26 cellular contexts compared by ENCODE assay signal in the genomic region with DNA sequence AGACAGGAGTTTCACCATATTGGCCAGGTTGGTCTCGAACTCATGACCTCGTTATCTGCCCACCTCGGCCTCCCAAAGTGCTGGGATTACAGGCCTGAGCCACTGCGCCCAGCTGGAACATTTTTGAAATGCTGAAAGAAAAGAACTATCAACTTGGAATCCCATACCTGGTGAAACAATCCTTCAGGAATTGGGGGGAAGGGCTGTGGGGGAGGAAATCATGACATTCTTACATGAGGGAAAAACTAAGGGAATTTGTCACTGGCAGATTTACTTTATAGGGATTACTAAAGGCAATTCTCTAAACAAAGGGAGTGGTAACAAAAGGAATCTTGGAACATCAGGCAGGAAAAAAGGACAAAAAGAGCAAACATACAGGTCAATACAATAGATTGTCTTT. TPM values are rescaled to one million over a fixed set of nuclear protein-coding genes. Genes with fewer than 3 reads are reported as not detected.
DNase-seq lines count a peak whose midpoint lies in the region; ATAC-seq and TF ChIP-seq lines count a peak whose summit lies in the region.
"Had no signal": no experiment of that assay in that cellular context is flagged by ENCODE, and none has a peak within 500 bp of the region (broad histone marks: within the 10 kb centered on the region; RNA-seq: fewer than 3 reads in every experiment).

No MANE protein-coding gene starts in this region.

- H2AFZ ChIP-seq in GM23338 (no peak overlapping the region), neural progenitor cell (replicated peaks) (no peak overlapping the region)
- H2AFZ ChIP-seq: GM23248 had no signal

- H3K36me3 Mint-ChIP-seq in GM23338 (ENCODE audit: low read depth) (peaks cover 10% of the 10 kb centered on the region; the same call in 1 of the 3 replicates), endodermal cell (ENCODE audit: low read depth) (peaks cover 16% of the 10 kb centered on the region), neural progenitor cell (peaks cover 10% of the 10 kb centered on the region)
- H3K36me3 Mint-ChIP-seq in CD8-positive, alpha-beta memory T cell, result peaks cover 4 to 19% (median 4%) of the 10 kb centered on the region in 3 donors

- no peaks in the 10 kb centered on the region for H4K20me1 ChIP-seq in GM23338 (replicated peaks; ENCODE audit: insufficient read depth)
- no peaks in the 10 kb centered on the region for H4K20me1 ChIP-seq in neural progenitor cell (ENCODE audit: low read depth)

- DNase-seq in GM23338 (ENCODE audit: low spot score) (peak; percentile 69), NT2/D1 (ENCODE audit: low read depth, low spot score) (peak; percentile 48), endodermal cell (peak; percentile 66), neural progenitor cell (ENCODE audit: low spot score) (peak; percentile 40)
- DNase-seq in CD8-positive, alpha-beta memory T cell, result no peak
- DNase-seq: AML-193; CD8-positive, alpha-beta T cell; DMS 273 treated with DMSO at 0.1 percent for 48 hours; DND-41; GM23248; IMR-90; KG1; MG63; NCI-H2081 treated with DMSO at 0.1 percent for 48 hours; NCI-H2171; NCI-H226; NCI-H510A; NCI-H69; SHP77 treated with DMSO at 0.1 percent for 48 hours; T-helper 1 cell had no signal

- TF ChIP-seq CTCF in GM23338 (conservative IDR thresholded peaks at IDR 0.05; ENCODE audit: low read depth in 2 of 2), result no peak
- TF ChIP-seq CTCF in endodermal cell (conservative IDR thresholded peaks at IDR 0.05), result no peak
- TF ChIP-seq CTCF in neural progenitor cell (IDR thresholded peaks at IDR 0.05), result no peak

- POLR2A ChIA-PET in CD8-positive, alpha-beta memory T cell (lab: Charles Lee), result no interaction called here

- CTCF ChIA-PET in CD8-positive, alpha-beta memory T cell (lab: Charles Lee), result no interaction called here

- 92 to 94% methylated on average over 4 of the region's 4 CpGs for whole genome bisulfite sequencing in endodermal cell (ENCODE audit: insufficient coverage in 1 of 2, insufficient read length in 1 of 2), 2 experiments

- H3K27ac ChIP-seq in GM23338 (ENCODE audit: low read depth) (peak overlapping the region; percentile 76), endodermal cell (ENCODE audit: low read depth, low read length) (no peak overlapping the region), neural progenitor cell (peak overlapping the region; percentile 42)
- no peak overlapping the region for H3K27ac ChIP-seq in CD8-positive, alpha-beta memory T cell (ENCODE audit: low read depth, low read length)
- H3K27ac ChIP-seq: C4-2B, GM23248 had no signal

- no peak overlapping the region for H3K4me3 ChIP-seq in GM23338
- no peak overlapping the region for H3K4me3 ChIP-seq in NT2/D1 (ENCODE audit: insufficient read length, low read depth)
- no peak overlapping the region for H3K4me3 ChIP-seq in endodermal cell (ENCODE audit: low read length)
- no peak overlapping the region for H3K4me3 ChIP-seq in neural progenitor cell
- no peak overlapping the region for H3K4me3 ChIP-seq in CD8-positive, alpha-beta memory T cell (ENCODE audit: low read length)
- H3K4me3 ChIP-seq: GM23248, MG63 had no signal

- peaks cover 4% of the 10 kb centered on the region for H3K27me3 Mint-ChIP-seq in GM23338 (ENCODE audit: insufficient read depth, low read depth, poor library complexity)
- H3K27me3 Mint-ChIP-seq in endodermal cell (ENCODE audit: insufficient read depth), result no peaks in the 10 kb centered on the region
- H3K27me3 Mint-ChIP-seq in neural progenitor cell (ENCODE audit: insufficient read depth, low read depth), result peaks cover 3% of the 10 kb centered on the region
- no peaks in the 10 kb centered on the region for H3K27me3 Mint-ChIP-seq in CD8-positive, alpha-beta memory T cell

- ATAC-seq in GM23338, result peak; percentile 31; the same call in 2 of the 3 replicates
- no peak for ATAC-seq in HG03139 (IDR thresholded peaks at IDR 0.05; ENCODE audit: unreplicated experiment)
- ATAC-seq in HG03457 (IDR thresholded peaks at IDR 0.05; ENCODE audit: unreplicated experiment), result no peak
- no peak for ATAC-seq in HG03175 (IDR thresholded peaks at IDR 0.05; ENCODE audit: unreplicated experiment)
- ATAC-seq: CD8-positive, alpha-beta T cell; HCT116; Panc1 had no signal

- H3K4me1 Mint-ChIP-seq in GM23338 (peaks cover 9% of the 10 kb centered on the region; the same call in 2 of the 3 replicates), endodermal cell (peaks cover 7% of the 10 kb centered on the region), neural progenitor cell (peaks cover 12% of the 10 kb centered on the region)
- peaks cover 5 to 7% (median 5%) of the 10 kb centered on the region in 3 donors for H3K4me1 Mint-ChIP-seq in CD8-positive, alpha-beta memory T cell

- no peaks in the 10 kb centered on the region for H3K9me2 ChIP-seq in GM23338 (ENCODE audit: insufficient read depth)

- H3K4me1 ChIP-seq in GM23338 (ENCODE audit: insufficient read depth), result 0 out of 2 replicates have a peak, but pooled peaks cover 4% of the 10 kb centered on the region
- H3K4me1 ChIP-seq in NT2/D1 (ENCODE audit: insufficient read depth, insufficient read length), result peaks cover 3% of the 10 kb centered on the region
- no peaks in the 10 kb centered on the region for H3K4me1 ChIP-seq in endodermal cell (ENCODE audit: control insufficient read depth, insufficient read depth, low read length)
- H3K4me1 ChIP-seq in neural progenitor cell, result peaks cover 19% of the 10 kb centered on the region
- no peaks in the 10 kb centered on the region for H3K4me1 ChIP-seq in CD8-positive, alpha-beta memory T cell (ENCODE audit: insufficient read depth, low read length)

- H3K27ac Mint-ChIP-seq in GM23338 (peak overlapping the region; percentile 61; the same call in 1 of the 2 replicates), endodermal cell (peak overlapping the region; percentile 86), neural progenitor cell (no peak overlapping the region)
- H3K27ac Mint-ChIP-seq in CD8-positive, alpha-beta memory T cell, result peak overlapping the region in 2 of 8 donors; percentile 11 to 67
- H3K27ac Mint-ChIP-seq: CD8-positive, alpha-beta T cell had no signal

- no peak overlapping the region for H3K9ac ChIP-seq in NT2/D1 (ENCODE audit: insufficient read length, low read depth)
- no peak overlapping the region for H3K9ac ChIP-seq in endodermal cell (ENCODE audit: extremely low read depth, low read length, poor library complexity, severe bottlenecking)
- no peak overlapping the region for H3K9ac ChIP-seq in neural progenitor cell
- H3K9ac ChIP-seq: GM23248 had no signal

- H3K27me3 ChIP-seq in GM23338 (ENCODE audit: insufficient read depth) (no peaks in the 10 kb centered on the region), NT2/D1 (ENCODE audit: insufficient read depth, insufficient read length) (no peaks in the 10 kb centered on the region), endodermal cell (ENCODE audit: control insufficient read depth, insufficient read depth, low read length, poor library complexity, severe bottlenecking) (no peaks in the 10 kb centered on the region), neural progenitor cell (no peaks in the 10 kb centered on the region)
- H3K27me3 ChIP-seq in CD8-positive, alpha-beta memory T cell (ENCODE audit: insufficient read depth, low read length, poor library complexity, severe bottlenecking), result no peaks in the 10 kb centered on the region
- H3K27me3 ChIP-seq: MG63 had no signal

- no peaks in the 10 kb centered on the region for H3K9me3 Mint-ChIP-seq in GM23338
- H3K9me3 Mint-ChIP-seq in endodermal cell, result no peaks in the 10 kb centered on the region
- no peaks in the 10 kb centered on the region for H3K9me3 Mint-ChIP-seq in neural progenitor cell
- no peaks in the 10 kb centered on the region for H3K9me3 Mint-ChIP-seq in CD8-positive, alpha-beta memory T cell
- H3K9me3 Mint-ChIP-seq: CD8-positive, alpha-beta T cell had no signal

- no peak overlapping the region for H3K4me2 ChIP-seq in GM23338
- H3K4me2 ChIP-seq in neural progenitor cell, result no peak overlapping the region

- no peaks in the 10 kb centered on the region for H3F3A ChIP-seq in GM23338 (replicated peaks; ENCODE audit: low read depth)
- peaks cover 34% of the 10 kb centered on the region for H3F3A ChIP-seq in neural progenitor cell (ENCODE audit: low read depth)

- H3K4me3 Mint-ChIP-seq in GM23338, result no peak overlapping the region
- no peak overlapping the region for H3K4me3 Mint-ChIP-seq in endodermal cell
- no peak overlapping the region for H3K4me3 Mint-ChIP-seq in neural progenitor cell
- H3K4me3 Mint-ChIP-seq in CD8-positive, alpha-beta memory T cell, result no peak overlapping the region
- H3K4me3 Mint-ChIP-seq: CD8-positive, alpha-beta T cell had no signal

- H3K9me3 ChIP-seq in NT2/D1 (ENCODE audit: insufficient read depth, low read length) (no peaks in the 10 kb centered on the region), endodermal cell (ENCODE audit: control insufficient read depth, low read length) (no peaks in the 10 kb centered on the region), neural progenitor cell (ENCODE audit: low read depth) (no peaks in the 10 kb centered on the region)
- H3K9me3 ChIP-seq in CD8-positive, alpha-beta memory T cell (ENCODE audit: low read length), result no peaks in the 10 kb centered on the region
- H3K9me3 ChIP-seq: MG63 had no signal

- H3K79me2 ChIP-seq in GM23338 (replicated peaks; ENCODE audit: insufficient read depth) (no peaks in the 10 kb centered on the region), neural progenitor cell (ENCODE audit: low read depth) (no peaks in the 10 kb centered on the region)

- H3K36me3 ChIP-seq in GM23338 (ENCODE audit: insufficient read depth), result no peaks in the 10 kb centered on the region
- no peaks in the 10 kb centered on the region for H3K36me3 ChIP-seq in NT2/D1 (ENCODE audit: insufficient read depth, insufficient read length, low read length)
- no peaks in the 10 kb centered on the region for H3K36me3 ChIP-seq in endodermal cell (ENCODE audit: control insufficient read depth, insufficient read depth, low read length)
- no peaks in the 10 kb centered on the region for H3K36me3 ChIP-seq in neural progenitor cell
- H3K36me3 ChIP-seq in CD8-positive, alpha-beta memory T cell (ENCODE audit: insufficient read depth, low read length), result no peaks in the 10 kb centered on the region

TF ChIP-seq in GM23338, 12 proteins besides CTCF, POLR2A, EP300 and RAD21 (continues in another document):
- TF ChIP-seq CREB1 (CRISPR knock-in tag; IDR thresholded peaks at IDR 0.05; ENCODE audit: low read depth), result no peak
- no peak for TF ChIP-seq ZNF331 (CRISPR knock-in tag; IDR thresholded peaks at IDR 0.05; ENCODE audit: low read depth)
- no peak for TF ChIP-seq EZH2phosphoT487 (IDR thresholded peaks at IDR 0.05; ENCODE audit: unreplicated experiment)
- no peak for TF ChIP-seq POLR2AphosphoS5 (IDR thresholded peaks at IDR 0.05; ENCODE audit: low read depth)
- TF ChIP-seq ZNF114 (CRISPR knock-in tag; IDR thresholded peaks at IDR 0.05), result no peak
- TF ChIP-seq STAT1 (IDR thresholded peaks at IDR 0.05; ENCODE audit: unreplicated experiment), result no peak
- no peak for TF ChIP-seq NANOG (IDR thresholded peaks at IDR 0.05; ENCODE audit: borderline replicate concordance)

RNA-seq across cellular contexts. Expression of gene NDUFS5, which starts 25.8 kb away (rescaled TPM):
- 532 and 878 TPM in 2 replicates for total RNA-seq in GM23338 (2014; rRNA removed; shearing (Covaris generic))
- 2,534 and 2,723 TPM in 2 replicates for polyA plus RNA-seq in GM23338 (2016; fragmentation: Nextera tagmentation; extraction: Ambion mirVana)
- 100 to 1,000 TPM; 295 to 349 TPM for total RNA-seq in endodermal cell
- polyA plus RNA-seq in endodermal cell (2013, experiment 1 of 2), result 400 TPM
- 403 TPM for polyA plus RNA-seq in endodermal cell (2013, experiment 2 of 2)
- 414 and 738 TPM in 2 replicates for total RNA-seq in neural progenitor cell (ENCODE audit: low replicate concordance)
- total RNA-seq in CD8-positive, alpha-beta memory T cell, result 100 to 1,000 TPM; 174 to 192 TPM
- polyA plus RNA-seq in CD8-positive, alpha-beta memory T cell, result 594 TPM

Comparison
In these comparisons a context has a peak if more than half of its experiments do, and no peak if none do; other contexts are left out.
1. DNase-seq: peak in GM23338 (single experiment), NT2/D1 (single experiment), endodermal cell (single experiment) and neural progenitor cell (single experiment); none in CD8-positive, alpha-beta memory T cell (0 of 5).
2. H3K27ac ChIP-seq: peak in GM23338 (single experiment) and neural progenitor cell (single experiment); none in endodermal cell (single experiment) and CD8-positive, alpha-beta memory T cell (single experiment).